Comparison of ENCODE assay signal across 1 cellular context in genomic region chr11:18000760-18001159, GRCh38.
A peak's percentile ranks its signal among the peaks of the same experiment; 100 is the strongest.
TF ChIP-seq lines count a peak whose summit lies in the region.

No MANE protein-coding gene starts in this region.

TF ChIP-seq in HepG2, 621 proteins besides CTCF, POLR2A, EP300 and RAD21 (continued from another document and continues in another):
- no peak for TF ChIP-seq ZNF597 (CRISPR knock-in tag; IDR thresholded peaks at IDR 0.05)
- TF ChIP-seq PRMT3 (CRISPR knock-in tag; IDR thresholded peaks at IDR 0.05; ENCODE audit: borderline replicate concordance, low read depth): no peak
- TF ChIP-seq GATA4 (IDR thresholded peaks at IDR 0.05; ENCODE audit: borderline replicate concordance, low read depth): no peak
- TF ChIP-seq ZNF354B (CRISPR knock-in tag; IDR thresholded peaks at IDR 0.05): no peak
- TF ChIP-seq HNF4A (CRISPR knock-in tag; IDR thresholded peaks at IDR 0.05): peak; percentile 82
- TF ChIP-seq ZNF850 (CRISPR knock-in tag; conservative IDR thresholded peaks at IDR 0.05): no peak
- no peak for TF ChIP-seq MATR3 (CRISPR knock-in tag; IDR thresholded peaks at IDR 0.05)
- TF ChIP-seq TCF12 (IDR thresholded peaks at IDR 0.05): no peak
- no peak for TF ChIP-seq TCF12 (CRISPR knock-in tag; IDR thresholded peaks at IDR 0.05)
- 0 out of 2 replicates have a peak, but pooled peaks have one; percentile 48 for TF ChIP-seq ARID2 (CRISPR knock-in tag; IDR thresholded peaks at IDR 0.05; ENCODE audit: borderline replicate concordance)
- peak; percentile 94 for TF ChIP-seq PITX1 (CRISPR knock-in tag; IDR thresholded peaks at IDR 0.05)
- no peak for TF ChIP-seq SP4 (CRISPR knock-in tag; IDR thresholded peaks at IDR 0.05)
- no peak for TF ChIP-seq ZNF784 (CRISPR knock-in tag; IDR thresholded peaks at IDR 0.05; ENCODE audit: borderline replicate concordance)
- TF ChIP-seq HNRNPK (IDR thresholded peaks at IDR 0.05; ENCODE audit: low read depth, low read length, poor library complexity, severe bottlenecking): no peak
- TF ChIP-seq TBP (CRISPR knock-in tag; IDR thresholded peaks at IDR 0.05): no peak
- TF ChIP-seq ZNF674 (CRISPR knock-in tag; IDR thresholded peaks at IDR 0.05; ENCODE audit: low read depth): no peak
- peak; percentile 55; the same call in 1 of the 2 replicates for TF ChIP-seq ZSCAN9 (CRISPR knock-in tag; IDR thresholded peaks at IDR 0.05; ENCODE audit: borderline replicate concordance)
- no peak for TF ChIP-seq CC2D1A (CRISPR knock-in tag; IDR thresholded peaks at IDR 0.05)
- no peak for TF ChIP-seq KLF9 (CRISPR knock-in tag; IDR thresholded peaks at IDR 0.05; ENCODE audit: low read depth)
- TF ChIP-seq ZNF570 (CRISPR knock-in tag; IDR thresholded peaks at IDR 0.05; ENCODE audit: borderline replicate concordance): no peak
- no peak for TF ChIP-seq AKNA (CRISPR knock-in tag; IDR thresholded peaks at IDR 0.05; ENCODE audit: borderline replicate concordance)
- no peak for TF ChIP-seq ZHX2 (IDR thresholded peaks at IDR 0.05; ENCODE audit: low read depth)
- no peak; the same call in 1 of the 2 replicates for TF ChIP-seq ZHX2 (CRISPR knock-in tag; IDR thresholded peaks at IDR 0.05; ENCODE audit: borderline replicate concordance)
- TF ChIP-seq ZXDC (CRISPR knock-in tag; IDR thresholded peaks at IDR 0.05): no peak
- no peak for TF ChIP-seq ZNF781 (CRISPR knock-in tag; IDR thresholded peaks at IDR 0.05; ENCODE audit: borderline replicate concordance, not compliant biosample characterization)
- no peak for TF ChIP-seq HOXD1 (CRISPR knock-in tag; IDR thresholded peaks at IDR 0.05)
- TF ChIP-seq UBTF (CRISPR knock-in tag; IDR thresholded peaks at IDR 0.05): no peak
- TF ChIP-seq ZNF766 (CRISPR knock-in tag; IDR thresholded peaks at IDR 0.05; ENCODE audit: borderline replicate concordance): no peak
- no peak for TF ChIP-seq RBM39 (IDR thresholded peaks at IDR 0.05; ENCODE audit: low read depth, low read length, poor library complexity, severe bottlenecking)
- no peak for TF ChIP-seq ZNF251 (CRISPR knock-in tag; IDR thresholded peaks at IDR 0.05)
- TF ChIP-seq SRY (CRISPR knock-in tag; IDR thresholded peaks at IDR 0.05): no peak
- TF ChIP-seq ZBTB14 (CRISPR knock-in tag; IDR thresholded peaks at IDR 0.05): no peak
- TF ChIP-seq GMEB1 (CRISPR knock-in tag; IDR thresholded peaks at IDR 0.05; ENCODE audit: borderline replicate concordance): 0 out of 2 replicates have a peak, but pooled peaks have one; percentile 36
- peak; percentile 36; the same call in 1 of the 2 replicates for TF ChIP-seq ZNF652 (CRISPR knock-in tag; IDR thresholded peaks at IDR 0.05; ENCODE audit: borderline replicate concordance, low read depth)
- TF ChIP-seq TRIM22 (IDR thresholded peaks at IDR 0.05): no peak
- no peak for TF ChIP-seq ZNF329 (CRISPR knock-in tag; IDR thresholded peaks at IDR 0.05; ENCODE audit: low read depth)
